13 cellular contexts compared by ENCODE assay signal in genomic region chr18:48728204-48728833, GRCh38.
DNase-seq lines count a peak whose midpoint lies in the region; ATAC-seq, FAIRE-seq and TF ChIP-seq lines count a peak whose summit lies in the region.
"Had no signal": no experiment of that assay in that cellular context is flagged by ENCODE, and none has a peak within 500 bp of the region (broad histone marks: within the 10 kb centered on the region; RNA-seq: fewer than 3 reads in every experiment).

No MANE protein-coding gene starts in this region.

- dilution Hi-C loops in keratinocyte (cut with MboI; ENCODE audit: extremely low pct_ligation_motif_present, low sequenced_read_pairs), result no loop called here

- peaks cover 41% of the 10 kb centered on the region for H3K4me1 ChIP-seq in keratinocyte (ENCODE audit: control insufficient read depth, extremely low read depth, insufficient read depth, low read length)

- H3K9me1 ChIP-seq in keratinocyte (ENCODE audit: control insufficient read depth, extremely low read depth, insufficient read depth, low read length), result no peaks in the 10 kb centered on the region

- no peaks in the 10 kb centered on the region for H3K27me3 ChIP-seq in keratinocyte (ENCODE audit: control insufficient read depth, extremely low read depth, insufficient read depth, low read length)
- H3K27me3 ChIP-seq: BLaER1 had no signal

- H3K4me3 ChIP-seq in astrocyte of the cerebellum (ENCODE audit: low read depth, low read length), result no peak overlapping the region
- H3K4me3 ChIP-seq in keratinocyte (ENCODE audit: control insufficient read depth in 2 of 3, extremely low read depth in 1 of 3, insufficient read depth in 2 of 3, low read depth in 1 of 3, low read length in 3 of 3), result no peak overlapping the region
- H3K4me3 ChIP-seq: BLaER1 had no signal

- FAIRE-seq in keratinocyte (lab: Jason Lieb, UNC), result peak; percentile 76
- no peak for FAIRE-seq in GM12892 (lab: Jason Lieb, UNC)

- H3K79me2 ChIP-seq in keratinocyte (ENCODE audit: control insufficient read depth, insufficient read depth, low read length), result no peaks in the 10 kb centered on the region

- no peak overlapping the region for H3K4me2 ChIP-seq in keratinocyte (ENCODE audit: control insufficient read depth, extremely low read depth, insufficient read depth, low read depth, low read length)
- H3K4me2 ChIP-seq: BLaER1 had no signal

- no peaks in the 10 kb centered on the region for H4K20me1 ChIP-seq in keratinocyte (ENCODE audit: control insufficient read depth, extremely low read depth, insufficient read depth, low read length)
- H4K20me1 ChIP-seq: BLaER1 had no signal

- no peak overlapping the region for H2AFZ ChIP-seq in keratinocyte (ENCODE audit: control insufficient read depth, low read length)

- TF ChIP-seq CTCF in astrocyte of the cerebellum (IDR thresholded peaks at IDR 0.05; ENCODE audit: low read depth, low read length, missing control alignments), result no peak
- TF ChIP-seq CTCF in keratinocyte (optimal IDR thresholded peaks at IDR 0.05 in 1 of 3, IDR thresholded peaks at IDR 0.05 in 1 of 3, conservative IDR thresholded peaks at IDR 0.05 in 1 of 3; ENCODE audit: extremely low read depth in 1 of 3, insufficient read depth in 2 of 3, low read length in 3 of 3), result no peak

- TF ChIP-seq POLR2A in GM12892 (IDR thresholded peaks at IDR 0.05; ENCODE audit: low read depth, low read length), result no peak

- no peak for ATAC-seq in HG03354 (IDR thresholded peaks at IDR 0.05; ENCODE audit: poor library complexity, severe bottlenecking, unreplicated experiment)
- no peak for ATAC-seq in GM19035 (IDR thresholded peaks at IDR 0.05; ENCODE audit: unreplicated experiment)
- ATAC-seq: left lobe of liver had no signal

- peak; percentile 95 for DNase-seq in A172 (ENCODE audit: low spot score)
- DNase-seq in HT1080 (ENCODE audit: low read depth), result peak; percentile 99
- DNase-seq in astrocyte of the cerebellum (ENCODE audit: low read depth), result peak; percentile 99
- peak; percentile 42 for DNase-seq in keratinocyte (ENCODE audit: low read depth, low spot score)
- no peak for DNase-seq in NCI-H526 treated with DMSO at 0.1 percent for 48 hours (lab: John Stamatoyannopoulos, UW)
- DNase-seq in GM12892 (ENCODE audit: insufficient read length), result no peak
- DNase-seq: activated CD8-positive, alpha-beta memory T cell treated with anti-CD3 and anti-CD28 coated beads, Interleukin-2, amount 50 U/mL, for 48 hours; NCI-H1417; stimulated activated CD4-positive, alpha-beta T cell treated with anti-CD3 and anti-CD28 coated beads, Interleukin-4, amount 100 ng/mL, for 24 hours had no signal

- peaks cover 4 to 6% of the 10 kb centered on the region in 2 experiments for H3K36me3 ChIP-seq in keratinocyte (ENCODE audit: control insufficient read depth in 2 of 2, extremely low read depth in 1 of 2, insufficient read depth in 2 of 2, low read length in 2 of 2)

- in situ Hi-C loops in astrocyte of the cerebellum (cut with HindIII; ENCODE audit: low sequenced_read_pairs), result no loop called here

- peaks cover 5% of the 10 kb centered on the region for H3K9me3 ChIP-seq in keratinocyte (ENCODE audit: control insufficient read depth, low read depth, low read length)

- peak overlapping the region; percentile 67 for H3K27ac ChIP-seq in keratinocyte (ENCODE audit: control insufficient read depth, insufficient read depth, low read length)
- H3K27ac ChIP-seq: BLaER1 had no signal

- H3K9ac ChIP-seq in keratinocyte (ENCODE audit: control insufficient read depth, extremely low read depth, insufficient read depth, low read length), result no peak overlapping the region
- H3K9ac ChIP-seq: BLaER1 had no signal

Comparison
In these comparisons a context has a peak if more than half of its experiments do, and no peak if none do; other contexts are left out.
1. DNase-seq: peak in A172 (single experiment), HT1080 (single experiment), astrocyte of the cerebellum (single experiment) and keratinocyte (single experiment); none in NCI-H526 treated with DMSO at 0.1 percent for 48 hours (single experiment) and GM12892 (single experiment).